ENCODE assay signal across 17 cellular contexts in the genomic region with DNA sequence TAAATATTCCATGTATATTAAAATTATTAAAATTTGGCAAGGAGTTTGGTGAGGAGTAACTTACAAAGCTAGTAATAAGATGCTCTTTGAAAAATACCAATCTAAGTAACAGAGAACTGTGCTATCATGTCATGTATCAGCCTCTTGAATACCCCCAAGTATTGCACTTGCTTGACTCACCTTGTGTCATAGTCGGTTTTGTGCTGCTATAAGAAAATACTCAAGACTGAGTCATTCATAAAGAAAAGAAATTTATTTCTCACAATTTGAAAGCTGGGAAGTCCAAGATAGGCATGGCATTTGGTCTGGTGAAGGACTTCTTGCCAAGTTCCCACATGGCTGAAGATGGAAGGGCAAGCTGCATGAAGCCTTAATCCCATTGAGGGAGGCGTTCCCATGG.
DNase-seq lines count a peak whose midpoint lies in the region; ATAC-seq and TF ChIP-seq lines count a peak whose summit lies in the region.
"Had no signal": no experiment of that assay in that cellular context is flagged by ENCODE, and none has a peak within 500 bp of the region (broad histone marks: within the 10 kb centered on the region; RNA-seq: fewer than 3 reads in every experiment).

No MANE protein-coding gene starts in this region.

- H4K5ac ChIP-seq in IMR-90 (ENCODE audit: low read depth, low read length) (no peak overlapping the region), H9 (ENCODE audit: insufficient read length, low read depth, low read length) (no peak overlapping the region)

- no peak overlapping the region for H3K56ac ChIP-seq in IMR-90 (ENCODE audit: extremely low read depth, insufficient read depth, low read length)
- H3K56ac ChIP-seq in H9 (ENCODE audit: insufficient read length, low read depth, low read length): no peak overlapping the region

- H3K14ac ChIP-seq in IMR-90 (replicated peaks; ENCODE audit: low read depth, low read length): no peak overlapping the region
- no peak overlapping the region for H3K14ac ChIP-seq in H9 (ENCODE audit: insufficient read depth, low read length)

- POLR2A ChIA-PET in IMR-90 (lab: Charles Lee; ENCODE audit: unreplicated experiment): no interaction called here

- H3K9me3 Mint-ChIP-seq in H9: peaks cover 18 to 28% of the 10 kb centered on the region in 2 experiments
- peaks cover 5% of the 10 kb centered on the region for H3K9me3 Mint-ChIP-seq in stimulated activated memory B cell treated with anti-CD40 and anti-IgM and Interleukin-4, amounts not matched to agents 10 μg/mL and 1 μg/mL and 100 μg/mL, for 72 hours

- no peaks in the 10 kb centered on the region for H3K4me1 Mint-ChIP-seq in H9
- no peaks in the 10 kb centered on the region for H3K4me1 Mint-ChIP-seq in stimulated activated memory B cell treated with anti-CD40 and anti-IgM and Interleukin-4, amounts not matched to agents 10 μg/mL and 1 μg/mL and 100 μg/mL, for 72 hours

- H3K27ac ChIP-seq in IMR-90 (ENCODE audit: insufficient read depth, low read length): no peak overlapping the region
- H3K27ac ChIP-seq in RWPE2 (ENCODE audit: poor library complexity, severe bottlenecking): no peak overlapping the region
- no peak overlapping the region for H3K27ac ChIP-seq in H9 (ENCODE audit: insufficient read length, low read depth, low read length)
- H3K27ac ChIP-seq: BLaER1 had no signal

- H2BK120ac ChIP-seq in IMR-90 (ENCODE audit: low read depth, low read length) (no peak overlapping the region), H9 (ENCODE audit: low read depth, low read length, poor library complexity, severe bottlenecking) (no peak overlapping the region)

- no peak for TF ChIP-seq POLR2A in IMR-90 (IDR thresholded peaks at IDR 0.05; ENCODE audit: low read depth, low read length)

- H3K27me3 Mint-ChIP-seq in H9 (ENCODE audit: low read depth): peaks cover 1% of the 10 kb centered on the region; the same call in 1 of the 2 replicates
- peaks cover 13% of the 10 kb centered on the region for H3K27me3 Mint-ChIP-seq in stimulated activated memory B cell treated with anti-CD40 and anti-IgM and Interleukin-4, amounts not matched to agents 10 μg/mL and 1 μg/mL and 100 μg/mL, for 72 hours

- H4K8ac ChIP-seq in IMR-90 (ENCODE audit: low read depth in 2 of 2, low read length in 2 of 2) (no peak overlapping the region), H9 (replicated peaks; ENCODE audit: insufficient read length, low read depth, low read length) (no peak overlapping the region)

- DNase-seq in EL (peak; percentile 13), IMR-90 (peak; percentile 61), RWPE2 (ENCODE audit: low spot score) (no peak), fibroblast of mammary gland (ENCODE audit: low read depth) (peak; percentile 49), H9 (no peak)
- DNase-seq: CD8-positive, alpha-beta T cell; DMS79 treated with DMSO at 0.1 percent for 48 hours; GDM1; NCI-H1436; NCI-H2029; NCI-H2171 treated with DMSO at 0.1 percent for 48 hours; SIG-M5 had no signal

- H4K91ac ChIP-seq in IMR-90 (ENCODE audit: insufficient read depth, low read depth, low read length) (no peak overlapping the region), H9 (ENCODE audit: insufficient read length, low read depth, low read length) (no peak overlapping the region)

- no peak overlapping the region for H3K27ac Mint-ChIP-seq in H9
- H3K27ac Mint-ChIP-seq in stimulated activated memory B cell treated with anti-CD40 and anti-IgM and Interleukin-4, amounts not matched to agents 10 μg/mL and 1 μg/mL and 100 μg/mL, for 72 hours: no peak overlapping the region
- H3K27ac Mint-ChIP-seq: CD8-positive, alpha-beta T cell had no signal

- dilution Hi-C loops in IMR-90 (cut with HindIII; ENCODE audit: low sequenced_read_pairs, unreplicated experiment): no loop called here

- H3K4me3 ChIP-seq in IMR-90 (ENCODE audit: insufficient read depth, low read depth, low read length): no peak overlapping the region
- no peak overlapping the region for H3K4me3 ChIP-seq in RWPE2 (ENCODE audit: severe bottlenecking)
- H3K4me3 ChIP-seq in fibroblast of mammary gland (ENCODE audit: control insufficient read depth, low read depth, low read length): no peak overlapping the region
- H3K4me3 ChIP-seq: BLaER1 had no signal

- H3K18ac ChIP-seq in IMR-90 (ENCODE audit: low read depth, low read length) (no peak overlapping the region), H9 (ENCODE audit: insufficient read length, low read depth, low read length) (no peak overlapping the region)

- no peaks in the 10 kb centered on the region for H3K23me2 ChIP-seq in H9 (ENCODE audit: insufficient read length, low read depth, low read length, poor library complexity, severe bottlenecking)

- H3K4me2 ChIP-seq in IMR-90 (ENCODE audit: low read depth, low read length) (no peak overlapping the region), H9 (ENCODE audit: insufficient read depth, insufficient read length, low read length) (no peak overlapping the region)
- H3K4me2 ChIP-seq: BLaER1 had no signal

- no peak overlapping the region for H2AFZ ChIP-seq in IMR-90 (replicated peaks; ENCODE audit: low read length, poor library complexity)
- no peak overlapping the region for H2AFZ ChIP-seq in H9 (ENCODE audit: low read length)

- H3K4me1 ChIP-seq in IMR-90 (ENCODE audit: control insufficient read depth, insufficient read depth, low read length) (no peaks in the 10 kb centered on the region), RWPE2 (ENCODE audit: insufficient read depth, poor library complexity, severe bottlenecking) (no peaks in the 10 kb centered on the region), H9 (ENCODE audit: insufficient read depth, low read length) (no peaks in the 10 kb centered on the region)
- H3K4me1 ChIP-seq: BLaER1 had no signal

- no CpG with 5 or more reads among the region's 2 CpGs for WGBS in IMR-90 (ENCODE audit: extremely low coverage in 2 of 2, insufficient read length in 1 of 2), 2 experiments
- no CpG with 5 or more reads among the region's 2 CpGs for WGBS in H9 (ENCODE audit: extremely low coverage, insufficient read length, low lambda C conversion rate)

- no peak overlapping the region for H3K4ac ChIP-seq in IMR-90 (ENCODE audit: low read depth, low read length)
- no peak overlapping the region for H3K4ac ChIP-seq in H9 (ENCODE audit: low read depth, low read length)

- H3K9me3 ChIP-seq in IMR-90 (ENCODE audit: control insufficient read depth, insufficient read depth, low read length) (no peaks in the 10 kb centered on the region), RWPE2 (ENCODE audit: severe bottlenecking) (no peaks in the 10 kb centered on the region), H9 (ENCODE audit: control insufficient read depth, low read depth, low read length) (no peaks in the 10 kb centered on the region)

- no peak overlapping the region for H2BK15ac ChIP-seq in IMR-90 (ENCODE audit: low read depth, low read length)
- H2BK15ac ChIP-seq in H9 (ENCODE audit: low read depth, low read length): no peak overlapping the region

- no TSS peak for BruUV-seq in IMR-90 (replicated peaks; lab: Mats Ljungman, UMichigan)

- no peak overlapping the region for H2BK20ac ChIP-seq in IMR-90 (ENCODE audit: low read depth, low read length)
- no peak overlapping the region for H2BK20ac ChIP-seq in H9 (ENCODE audit: low read depth, low read length, poor library complexity, severe bottlenecking)

- no peaks in the 10 kb centered on the region for H3K36me3 ChIP-seq in IMR-90 (ENCODE audit: control insufficient read depth, insufficient read depth, low read length)
- H3K36me3 ChIP-seq in RWPE2 (ENCODE audit: low read depth): no peaks in the 10 kb centered on the region
- H3K36me3 ChIP-seq: BLaER1 had no signal

- H2BK5ac ChIP-seq in IMR-90 (ENCODE audit: low read depth, low read length, poor library complexity, severe bottlenecking): no peak overlapping the region
- no peak overlapping the region for H2BK5ac ChIP-seq in H9 (ENCODE audit: insufficient read length, low read length)

- no peak for TF ChIP-seq CTCF in IMR-90 (conservative IDR thresholded peaks at IDR 0.05; ENCODE audit: low read depth, low read length)
- TF ChIP-seq CTCF in RWPE2 (IDR thresholded peaks at IDR 0.05; ENCODE audit: poor library complexity, severe bottlenecking): no peak
- no peak for TF ChIP-seq CTCF in fibroblast of mammary gland (conservative IDR thresholded peaks at IDR 0.05; ENCODE audit: control insufficient read depth, insufficient read depth, low read depth, low read length)
- no peak for TF ChIP-seq CTCF in H9 (conservative IDR thresholded peaks at IDR 0.05)

- H3K23ac ChIP-seq in IMR-90 (ENCODE audit: low read depth, low read length) (no peak overlapping the region), H9 (ENCODE audit: insufficient read length, low read depth, low read length) (no peak overlapping the region)

- H3K9me1 ChIP-seq in IMR-90 (ENCODE audit: insufficient read depth, low read length): no peaks in the 10 kb centered on the region

- no peaks in the 10 kb centered on the region for H3K79me2 ChIP-seq in H9 (ENCODE audit: insufficient read depth, low read length)

- no peak overlapping the region for H3K4me3 Mint-ChIP-seq in H9
- no peak overlapping the region for H3K4me3 Mint-ChIP-seq in stimulated activated memory B cell treated with anti-CD40 and anti-IgM and Interleukin-4, amounts not matched to agents 10 μg/mL and 1 μg/mL and 100 μg/mL, for 72 hours
- H3K4me3 Mint-ChIP-seq: CD8-positive, alpha-beta T cell had no signal

- H2BK12ac ChIP-seq in H9 (ENCODE audit: insufficient read length, low read depth, low read length): no peak overlapping the region

- ATAC-seq in IMR-90 (ENCODE audit: low read depth) (no peak), RWPE2 (ENCODE audit: low read depth) (peak; percentile 82), GM18867 (IDR thresholded peaks at IDR 0.05; ENCODE audit: unreplicated experiment) (no peak), HG03175 (IDR thresholded peaks at IDR 0.05; ENCODE audit: unreplicated experiment) (no peak)
- no peak for ATAC-seq in stimulated activated memory B cell treated with anti-CD40 and anti-IgM and Interleukin-4, amounts not matched to agents 10 μg/mL and 1 μg/mL and 100 μg/mL, for 72 hours
- ATAC-seq: CD8-positive, alpha-beta T cell; Panc1 had no signal

- H3K79me1 ChIP-seq in IMR-90 (ENCODE audit: low read depth in 1 of 2, low read length in 2 of 2) (no peaks in the 10 kb centered on the region), H9 (ENCODE audit: insufficient read depth, low read depth, low read length, poor library complexity, severe bottlenecking) (no peaks in the 10 kb centered on the region)

- intact Hi-C loops in IMR-90 (cut with micrococcal nuclease): no loop called here

- H3T11ph ChIP-seq in H9 (ENCODE audit: low read length): no peak overlapping the region

- in situ Hi-C loops in IMR-90 (cut with MboI; ENCODE audit: low sequenced_read_pairs): no loop called here

- H3K9ac ChIP-seq in IMR-90 (ENCODE audit: low read depth, low read length) (no peak overlapping the region), H9 (ENCODE audit: extremely low read depth, insufficient read length, low read length) (no peak overlapping the region)
- H3K9ac ChIP-seq: BLaER1 had no signal

- CTCF ChIA-PET in IMR-90 (lab: Yijun Ruan, JAX): no interaction called here

- H3K36me3 Mint-ChIP-seq in H9 (ENCODE audit: insufficient read depth in 1 of 3, low read depth in 3 of 3): no peaks in the 10 kb centered on the region
- peaks cover 8% of the 10 kb centered on the region for H3K36me3 Mint-ChIP-seq in stimulated activated memory B cell treated with anti-CD40 and anti-IgM and Interleukin-4, amounts not matched to agents 10 μg/mL and 1 μg/mL and 100 μg/mL, for 72 hours
- H3K36me3 Mint-ChIP-seq: CD8-positive, alpha-beta T cell had no signal

- H4K20me1 ChIP-seq in IMR-90 (ENCODE audit: insufficient read depth, low read length) (no peaks in the 10 kb centered on the region), H9 (ENCODE audit: control insufficient read depth, insufficient read depth, insufficient read length) (no peaks in the 10 kb centered on the region)
- H4K20me1 ChIP-seq: BLaER1 had no signal

- no peaks in the 10 kb centered on the region for H3K27me3 ChIP-seq in IMR-90 (ENCODE audit: control insufficient read depth, insufficient read depth, low read length)
- H3K27me3 ChIP-seq in RWPE2 (ENCODE audit: insufficient read depth, poor library complexity, severe bottlenecking): no peaks in the 10 kb centered on the region
- H3K27me3 ChIP-seq in H9 (ENCODE audit: insufficient read depth, low read length): no peaks in the 10 kb centered on the region
- H3K27me3 ChIP-seq: BLaER1 had no signal

- TF ChIP-seq RAD21 in IMR-90 (IDR thresholded peaks at IDR 0.05; ENCODE audit: low read length): no peak

- no peak overlapping the region for H2AK5ac ChIP-seq in IMR-90 (ENCODE audit: low read depth, low read length)
- no peak overlapping the region for H2AK5ac ChIP-seq in H9 (ENCODE audit: insufficient read length, low read length)

- no peak overlapping the region for H2AK9ac ChIP-seq in IMR-90 (replicated peaks; ENCODE audit: low read depth, low read length, poor library complexity)

Comparison
In these comparisons a context has a peak if more than half of its experiments do, and no peak if none do; other contexts are left out.
1. DNase-seq: peak in EL (single experiment), IMR-90 (single experiment) and fibroblast of mammary gland (single experiment); none in RWPE2 (single experiment) and H9 (single experiment).